In genomic region chr14:73143003-73143402, GRCh38 we compare ENCODE assay signal across 11 cellular contexts. TPM values are rescaled to one million over a fixed set of nuclear protein-coding genes. Genes with fewer than 3 reads are reported as not detected.
DNase-seq lines count a peak whose midpoint lies in the region; ATAC-seq and TF ChIP-seq lines count a peak whose summit lies in the region.
"Had no signal": no experiment of that assay in that cellular context is flagged by ENCODE, and none has a peak within 500 bp of the region (broad histone marks: within the 10 kb centered on the region; RNA-seq: fewer than 3 reads in every experiment).

No MANE protein-coding gene starts in this region.

- H3K27ac ChIP-seq in muscle layer of duodenum (ENCODE audit: low read length) (peak overlapping the region; percentile 6), ascending aorta (no peak overlapping the region)
- H3K27ac ChIP-seq: HL-60, SJCRH30 had no signal

- H3K9me3 Mint-ChIP-seq in activated naive CD4-positive, alpha-beta T cell treated with anti-CD3 and anti-CD28 coated beads, Interleukin-2, amount 50 U/mL, for 24 hours = no peaks in the 10 kb centered on the region
- H3K9me3 Mint-ChIP-seq in activated naive CD4-positive, alpha-beta T cell treated with anti-CD3 and anti-CD28 coated beads for 36 hours = no peaks in the 10 kb centered on the region
- H3K9me3 Mint-ChIP-seq in dendritic cell treated with granulocyte-macrophage colony-stimulating factor and Interleukin-4, amounts not matched to agents 40 ng/mL and 50 ng/mL, for 4 days = no peaks in the 10 kb centered on the region

- TF ChIP-seq CTCF in ascending aorta (IDR thresholded peaks at IDR 0.05) = no peak

- intact Hi-C loops in activated naive CD4-positive, alpha-beta T cell treated with anti-CD3 and anti-CD28 coated beads for 36 hours (cut with micrococcal nuclease) = no loop called here
- intact Hi-C loops in dendritic cell treated with granulocyte-macrophage colony-stimulating factor and Interleukin-4, amounts not matched to agents 40 ng/mL and 50 ng/mL, for 4 days (cut with micrococcal nuclease) = no loop called here
- intact Hi-C loops in ascending aorta (cut with DNase I) (no loop called here), left cardiac atrium (cut with DNase I) (no loop called here), left ventricle myocardium superior (cut with micrococcal nuclease) (no loop called here)

- peaks cover 2 to 10% of the 10 kb centered on the region in 2 donors for H3K36me3 ChIP-seq in muscle layer of duodenum (ENCODE audit: control insufficient read depth in 1 of 2, insufficient read depth in 2 of 2, low read length in 2 of 2)
- H3K36me3 ChIP-seq in ascending aorta = peaks cover 1 to 2% of the 10 kb centered on the region in 2 donors
- H3K36me3 ChIP-seq: SJCRH30 had no signal

- H3K36me3 Mint-ChIP-seq in activated naive CD4-positive, alpha-beta T cell treated with anti-CD3 and anti-CD28 coated beads, Interleukin-2, amount 50 U/mL, for 24 hours = no peaks in the 10 kb centered on the region
- peaks cover 2% of the 10 kb centered on the region for H3K36me3 Mint-ChIP-seq in activated naive CD4-positive, alpha-beta T cell treated with anti-CD3 and anti-CD28 coated beads for 36 hours (ENCODE audit: low read depth)
- peaks cover 52% of the 10 kb centered on the region for H3K36me3 Mint-ChIP-seq in dendritic cell treated with granulocyte-macrophage colony-stimulating factor and Interleukin-4, amounts not matched to agents 40 ng/mL and 50 ng/mL, for 4 days (ENCODE audit: low read depth)

- no peaks in the 10 kb centered on the region for H3K27me3 Mint-ChIP-seq in activated naive CD4-positive, alpha-beta T cell treated with anti-CD3 and anti-CD28 coated beads, Interleukin-2, amount 50 U/mL, for 24 hours
- no peaks in the 10 kb centered on the region for H3K27me3 Mint-ChIP-seq in activated naive CD4-positive, alpha-beta T cell treated with anti-CD3 and anti-CD28 coated beads for 36 hours (ENCODE audit: low read depth)
- no peaks in the 10 kb centered on the region for H3K27me3 Mint-ChIP-seq in dendritic cell treated with granulocyte-macrophage colony-stimulating factor and Interleukin-4, amounts not matched to agents 40 ng/mL and 50 ng/mL, for 4 days

- peak overlapping the region; percentile 27 for H3K27ac Mint-ChIP-seq in activated naive CD4-positive, alpha-beta T cell treated with anti-CD3 and anti-CD28 coated beads, Interleukin-2, amount 50 U/mL, for 24 hours
- H3K27ac Mint-ChIP-seq in activated naive CD4-positive, alpha-beta T cell treated with anti-CD3 and anti-CD28 coated beads for 36 hours = no peak overlapping the region
- peak overlapping the region; percentile 8 for H3K27ac Mint-ChIP-seq in dendritic cell treated with granulocyte-macrophage colony-stimulating factor and Interleukin-4, amounts not matched to agents 40 ng/mL and 50 ng/mL, for 4 days

- H3K4me1 Mint-ChIP-seq in activated naive CD4-positive, alpha-beta T cell treated with anti-CD3 and anti-CD28 coated beads, Interleukin-2, amount 50 U/mL, for 24 hours = peaks cover 52% of the 10 kb centered on the region
- peaks cover 37% of the 10 kb centered on the region for H3K4me1 Mint-ChIP-seq in activated naive CD4-positive, alpha-beta T cell treated with anti-CD3 and anti-CD28 coated beads for 36 hours (ENCODE audit: low read depth)
- H3K4me1 Mint-ChIP-seq in dendritic cell treated with granulocyte-macrophage colony-stimulating factor and Interleukin-4, amounts not matched to agents 40 ng/mL and 50 ng/mL, for 4 days (ENCODE audit: low read depth) = peaks cover 35% of the 10 kb centered on the region

- H3K4me3 ChIP-seq in muscle layer of duodenum (ENCODE audit: low read depth in 1 of 2, low read length in 2 of 2) (no peak overlapping the region), ascending aorta (no peak overlapping the region)
- H3K4me3 ChIP-seq: SJCRH30 had no signal

- no peak for DNase-seq in activated naive CD4-positive, alpha-beta T cell treated with anti-CD3 and anti-CD28 coated beads for 36 hours
- DNase-seq in ascending aorta (ENCODE audit: low spot score in 2 of 2) = no peak
- DNase-seq in left cardiac atrium = no peak
- no peak for DNase-seq in left ventricle myocardium superior
- DNase-seq in SW 1271 (lab: John Stamatoyannopoulos, UW) = no peak
- DNase-seq: amniotic stem cell, SJCRH30 had no signal

- CTCF ChIA-PET in activated naive CD4-positive, alpha-beta T cell treated with anti-CD3 and anti-CD28 coated beads for 36 hours (lab: Charles Lee) = interaction anchor here (1.0 kb wide), 1 partner anchor 16 kb away, joined by 3 read pairs; no protein-coding TSS in a partner anchor

- H3K9me3 ChIP-seq in muscle layer of duodenum (ENCODE audit: control insufficient read depth in 1 of 2, low read length in 2 of 2) = no peaks in the 10 kb centered on the region
- no peaks in the 10 kb centered on the region for H3K9me3 ChIP-seq in ascending aorta
- H3K9me3 ChIP-seq: SJCRH30 had no signal

- no peak overlapping the region for H3K4me3 Mint-ChIP-seq in activated naive CD4-positive, alpha-beta T cell treated with anti-CD3 and anti-CD28 coated beads, Interleukin-2, amount 50 U/mL, for 24 hours
- no peak overlapping the region for H3K4me3 Mint-ChIP-seq in activated naive CD4-positive, alpha-beta T cell treated with anti-CD3 and anti-CD28 coated beads for 36 hours
- no peak overlapping the region for H3K4me3 Mint-ChIP-seq in dendritic cell treated with granulocyte-macrophage colony-stimulating factor and Interleukin-4, amounts not matched to agents 40 ng/mL and 50 ng/mL, for 4 days

- ATAC-seq in left cardiac atrium (no peak), left ventricle myocardium superior (no peak)

- H3K27me3 ChIP-seq in muscle layer of duodenum (ENCODE audit: low read depth, low read length) = no peaks in the 10 kb centered on the region
- H3K27me3 ChIP-seq in ascending aorta = no peaks in the 10 kb centered on the region
- H3K27me3 ChIP-seq: SJCRH30 had no signal

- H3K4me1 ChIP-seq in muscle layer of duodenum (ENCODE audit: control insufficient read depth in 1 of 2, insufficient read depth in 2 of 2, low read length in 2 of 2) (peaks cover 0 to 6% of the 10 kb centered on the region in 2 donors), ascending aorta (no peaks in the 10 kb centered on the region)
- H3K4me1 ChIP-seq: SJCRH30 had no signal

RNA-seq across cellular contexts. Expression of gene PSEN1, which starts 6.7 kb away (rescaled TPM):
- 10 to 100 TPM; 24.5 to 26.0 TPM for total RNA-seq in activated naive CD4-positive, alpha-beta T cell treated with anti-CD3 and anti-CD28 coated beads for 36 hours
- total RNA-seq in ascending aorta (15.2 TPM), left cardiac atrium (10 to 100 TPM; 27.2 to 28.9 TPM), left ventricle myocardium superior (24.1 TPM)
